ENCODE assay signal across 1 cellular context in genomic region chr2:142223309-142223708, GRCh38.
TF ChIP-seq lines count a peak whose summit lies in the region.

No MANE protein-coding gene starts in this region.

TF ChIP-seq in HCT116, 20 proteins besides CTCF, POLR2A, EP300 and RAD21 (continued from another document):
- TF ChIP-seq, protein P1, sequence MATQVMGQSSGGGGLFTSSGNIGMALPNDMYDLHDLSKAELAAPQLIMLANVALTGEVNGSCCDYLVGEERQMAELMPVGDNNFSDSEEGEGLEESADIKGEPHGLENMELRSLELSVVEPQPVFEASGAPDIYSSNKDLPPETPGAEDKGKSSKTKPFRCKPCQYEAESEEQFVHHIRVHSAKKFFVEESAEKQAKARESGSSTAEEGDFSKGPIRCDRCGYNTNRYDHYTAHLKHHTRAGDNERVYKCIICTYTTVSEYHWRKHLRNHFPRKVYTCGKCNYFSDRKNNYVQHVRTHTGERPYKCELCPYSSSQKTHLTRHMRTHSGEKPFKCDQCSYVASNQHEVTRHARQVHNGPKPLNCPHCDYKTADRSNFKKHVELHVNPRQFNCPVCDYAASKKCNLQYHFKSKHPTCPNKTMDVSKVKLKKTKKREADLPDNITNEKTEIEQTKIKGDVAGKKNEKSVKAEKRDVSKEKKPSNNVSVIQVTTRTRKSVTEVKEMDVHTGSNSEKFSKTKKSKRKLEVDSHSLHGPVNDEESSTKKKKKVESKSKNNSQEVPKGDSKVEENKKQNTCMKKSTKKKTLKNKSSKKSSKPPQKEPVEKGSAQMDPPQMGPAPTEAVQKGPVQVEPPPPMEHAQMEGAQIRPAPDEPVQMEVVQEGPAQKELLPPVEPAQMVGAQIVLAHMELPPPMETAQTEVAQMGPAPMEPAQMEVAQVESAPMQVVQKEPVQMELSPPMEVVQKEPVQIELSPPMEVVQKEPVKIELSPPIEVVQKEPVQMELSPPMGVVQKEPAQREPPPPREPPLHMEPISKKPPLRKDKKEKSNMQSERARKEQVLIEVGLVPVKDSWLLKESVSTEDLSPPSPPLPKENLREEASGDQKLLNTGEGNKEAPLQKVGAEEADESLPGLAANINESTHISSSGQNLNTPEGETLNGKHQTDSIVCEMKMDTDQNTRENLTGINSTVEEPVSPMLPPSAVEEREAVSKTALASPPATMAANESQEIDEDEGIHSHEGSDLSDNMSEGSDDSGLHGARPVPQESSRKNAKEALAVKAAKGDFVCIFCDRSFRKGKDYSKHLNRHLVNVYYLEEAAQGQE (IDR thresholded peaks at IDR 0.05; ENCODE audit: low read depth) = no peak
- TF ChIP-seq, protein P2, sequence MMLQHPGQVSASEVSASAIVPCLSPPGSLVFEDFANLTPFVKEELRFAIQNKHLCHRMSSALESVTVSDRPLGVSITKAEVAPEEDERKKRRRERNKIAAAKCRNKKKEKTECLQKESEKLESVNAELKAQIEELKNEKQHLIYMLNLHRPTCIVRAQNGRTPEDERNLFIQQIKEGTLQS (IDR thresholded peaks at IDR 0.05) = no peak
- no peak for TF ChIP-seq EZH2phosphoT487 (IDR thresholded peaks at IDR 0.05; ENCODE audit: borderline replicate concordance)
- TF ChIP-seq ELF1 (IDR thresholded peaks at IDR 0.05; ENCODE audit: borderline replicate concordance, low read depth) = no peak
- no peak for TF ChIP-seq SRF (IDR thresholded peaks at IDR 0.05; ENCODE audit: low read depth)
- TF ChIP-seq SP1 (IDR thresholded peaks at IDR 0.05; ENCODE audit: low read depth) = no peak
